ENCODE assay signal across 6 cellular contexts in the genomic region with DNA sequence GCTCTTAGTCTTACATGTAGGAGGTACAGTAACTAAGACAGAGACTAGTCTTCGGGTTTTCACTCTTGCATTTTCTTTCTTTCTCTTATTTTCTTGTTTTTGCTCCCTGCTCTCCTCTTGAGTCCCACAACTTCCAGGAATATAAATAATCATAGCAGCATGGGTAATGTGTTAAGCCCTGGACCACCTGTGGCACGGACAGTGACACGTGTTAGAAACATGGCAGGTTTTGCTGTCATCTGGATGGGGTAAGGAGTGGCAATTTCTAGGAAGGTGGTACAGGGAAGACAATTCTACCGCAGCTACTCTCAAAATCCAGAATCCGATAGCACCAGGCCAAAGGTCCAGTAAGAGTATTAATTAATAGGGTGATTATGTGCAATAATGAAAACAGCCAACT.
"Had no signal": no experiment of that assay in that cellular context is flagged by ENCODE, and none has a peak within 500 bp of the region (broad histone marks: within the 10 kb centered on the region; RNA-seq: fewer than 3 reads in every experiment).

No MANE protein-coding gene starts in this region.

- H3K4me1 Mint-ChIP-seq: IgD-negative memory B cell had no signal

- DNase-seq: IMR-90, KBM-7 had no signal

- H3K27ac Mint-ChIP-seq: IgD-negative memory B cell had no signal

- H3K4me3 Mint-ChIP-seq: IgD-negative memory B cell had no signal

- ATAC-seq: K562 had no signal

- H3K27ac ChIP-seq: HL-60 had no signal

- H3K4me3 ChIP-seq: K562 had no signal

- FAIRE-seq: HTR-8/SVneo, K562 had no signal

- H3K36me3 Mint-ChIP-seq: IgD-negative memory B cell had no signal

- H3K27me3 Mint-ChIP-seq: IgD-negative memory B cell had no signal
